ENCODE assay signal across 24 cellular contexts in the genomic region with DNA sequence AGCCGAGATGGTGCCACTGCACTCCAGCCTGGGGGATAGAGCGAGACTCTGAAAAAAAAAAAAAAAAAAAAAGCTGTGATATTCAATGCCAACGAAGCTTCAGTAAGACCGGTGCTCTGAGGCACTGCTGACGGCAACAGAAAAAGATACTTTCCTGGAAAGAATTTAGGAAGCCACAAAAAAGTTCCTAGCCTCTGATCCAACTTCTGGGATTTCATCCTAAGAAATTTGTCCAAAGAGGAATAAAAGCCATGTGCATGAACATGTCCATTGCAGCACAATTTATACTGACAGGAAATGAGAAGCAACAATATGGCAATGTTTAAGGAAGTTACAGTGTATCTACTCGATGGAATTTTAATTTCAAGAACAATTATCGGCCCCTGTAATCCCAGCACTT.
"Had no signal": no experiment of that assay in that cellular context is flagged by ENCODE, and none has a peak within 500 bp of the region (broad histone marks: within the 10 kb centered on the region; RNA-seq: fewer than 3 reads in every experiment).

No MANE protein-coding gene starts in this region.

- ATAC-seq: Panc1, Right ventricle myocardium inferior, SK-N-SH treated with all-trans-retinoic acid at 6 μM for 48 hours had no signal

- DNase-seq: Kasumi-1, MG63, NCI-H1048, NCI-H1092 treated with DMSO at 0.1 percent for 48 hours, NCI-H1436 treated with DMSO at 0.1 percent for 48 hours, NCI-H1694 treated with DMSO at 0.1 percent for 48 hours, NCI-H187 treated with DMSO at 0.1 percent for 48 hours, NCI-H2029, NCI-H2081, NCI-H2171 treated with DMSO at 0.1 percent for 48 hours, NCI-H2227 treated with DMSO at 0.1 percent for 48 hours, NCI-H345, NCI-H446, NCI-H510A treated with DMSO at 0.1 percent for 48 hours, NCI-H524 treated with DMSO at 0.1 percent for 48 hours, NCI-H526 treated with DMSO at 0.1 percent for 48 hours, NCI-H774, PC-9, SHP77, SIG-M5, SJCRH30 had no signal
